In genomic region chr3:187139126-187139894, GRCh38 we compare ENCODE assay signal across 8 cellular contexts. TPM values are rescaled to one million over a fixed set of nuclear protein-coding genes. Genes with fewer than 3 reads are reported as not detected.
DNase-seq lines count a peak whose midpoint lies in the region; ATAC-seq, FAIRE-seq and TF ChIP-seq lines count a peak whose summit lies in the region.

RPL39L (minus strand) TSS chr3:187139496; CDS start chr3:187121300, 18,196 bp downstream.

- peak; percentile 87 for TF ChIP-seq CTCF in WI38 (IDR thresholded peaks at IDR 0.05; ENCODE audit: low read depth, low read length)
- peak; percentile 97 for TF ChIP-seq CTCF in cardiac fibroblast (IDR thresholded peaks at IDR 0.05; ENCODE audit: low read depth, low read length)

- DNase-seq in GM12892 (ENCODE audit: insufficient read length) (peak; percentile 92), NCI-H1436 (lab: John Stamatoyannopoulos, UW) (peak; percentile 94), cardiac fibroblast (ENCODE audit: low read depth in 2 of 2) (peak; percentile 87 to 89), islet precursor cell (peak; percentile 94), KG1 (lab: John Stamatoyannopoulos, UW) (no peak)
- DNase-seq in stimulated activated CD4-positive, alpha-beta T cell treated with anti-CD3 and anti-CD28 coated beads, Interleukin-15, amount 100 ng/mL, for 24 hours, result peak; percentile 95

- ATAC-seq in HG02642 (IDR thresholded peaks at IDR 0.05; ENCODE audit: poor library complexity, unreplicated experiment), result peak; percentile 98

- peak; percentile 80; the same call in 1 of the 2 replicates for TF ChIP-seq POLR2A in GM12892 (IDR thresholded peaks at IDR 0.05; ENCODE audit: low read depth, low read length)

- FAIRE-seq in GM12892 (lab: Jason Lieb, UNC), result peak; percentile 90

- H3K4me3 ChIP-seq in WI38 (ENCODE audit: low read depth, low read length) (peak within 1 kb of the TSS; percentile 72), cardiac fibroblast (replicated peaks in 1 of 2; ENCODE audit: low read depth in 2 of 2, low read length in 2 of 2) (peak within 1 kb of the TSS; percentile 70 to 72)

RNA-seq across cellular contexts. Expression of gene RPL39L, which starts in this region (rescaled TPM):
- polyA plus RNA-seq in GM12892 (2012; ENCODE audit: missing spikeins), result 23.5 TPM
